6 cellular contexts compared by ENCODE assay signal in the genomic region with DNA sequence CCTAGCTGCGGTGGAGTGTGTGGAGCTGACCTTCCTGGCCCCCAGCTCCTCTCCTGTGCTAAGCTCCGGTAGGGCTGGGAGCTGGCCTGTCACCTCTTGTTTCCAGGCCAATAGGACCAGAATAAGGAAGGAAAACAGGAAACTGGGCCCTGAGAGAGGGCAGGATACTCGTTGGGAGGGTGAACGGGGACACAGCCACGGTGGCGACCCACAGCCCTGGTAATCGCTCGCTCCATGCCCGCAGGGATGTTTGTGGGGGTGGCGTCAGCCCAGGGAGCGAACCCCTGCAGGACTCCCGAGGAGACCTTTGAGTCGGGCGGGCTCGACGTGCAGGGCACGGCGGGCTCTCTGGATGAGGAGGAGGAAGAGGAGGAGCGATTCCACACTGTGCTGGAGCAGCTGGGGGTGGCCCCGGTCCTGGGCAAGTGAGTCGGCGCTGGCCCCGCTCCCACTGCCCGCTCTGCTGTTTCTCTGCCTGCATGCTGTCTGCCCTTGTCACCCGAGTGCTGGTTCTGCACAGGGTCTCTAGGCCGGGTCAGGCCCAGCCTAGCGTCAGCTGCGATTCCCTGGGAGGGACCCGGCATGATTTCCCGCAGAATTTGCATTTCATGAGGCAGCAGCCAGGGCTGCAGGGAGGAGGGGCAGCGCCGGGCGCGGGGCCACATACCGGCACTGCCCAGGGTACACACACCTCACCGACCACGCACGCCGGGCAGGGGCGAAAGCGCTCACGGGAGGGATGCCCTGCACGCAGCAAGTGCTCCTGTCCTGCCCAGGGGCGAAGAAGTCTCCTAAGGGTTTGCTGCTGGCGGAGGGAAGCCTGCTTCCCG. TPM values are rescaled to one million over a fixed set of nuclear protein-coding genes. Genes with fewer than 3 reads are reported as not detected.
DNase-seq lines count a peak whose midpoint lies in the region; ATAC-seq lines count a peak whose summit lies in the region.

No MANE protein-coding gene starts in this region.

- peaks cover 25% of the 10 kb centered on the region for H3K4me1 Mint-ChIP-seq in activated naive CD8-positive, alpha-beta T cell treated with anti-CD3 and anti-CD28 coated beads for 36 hours

- H3K27me3 ChIP-seq in mononuclear cell (ENCODE audit: insufficient read depth, low read length): peaks cover 37% of the 10 kb centered on the region

- peaks cover 80% of the 10 kb centered on the region for H3K4me1 ChIP-seq in mononuclear cell (ENCODE audit: insufficient read depth, low read length)

- H3K4me3 Mint-ChIP-seq in activated naive CD8-positive, alpha-beta T cell treated with anti-CD3 and anti-CD28 coated beads for 36 hours: peak overlapping the region; percentile 60

- peaks cover 9% of the 10 kb centered on the region for H3K36me3 Mint-ChIP-seq in activated naive CD8-positive, alpha-beta T cell treated with anti-CD3 and anti-CD28 coated beads for 36 hours

- DNase-seq in DMS53 (lab: John Stamatoyannopoulos, UW) (peak; percentile 86), NCI-H187 treated with DMSO at 0.1 percent for 48 hours (lab: John Stamatoyannopoulos, UW) (no peak)
- no peak for DNase-seq in activated naive CD8-positive, alpha-beta T cell treated with anti-CD3 and anti-CD28 coated beads for 36 hours
- DNase-seq in activated CD4-positive, CD25-positive, alpha-beta regulatory T cell (lab: John Stamatoyannopoulos, UW): no peak

- peaks cover 43% of the 10 kb centered on the region for H3K27me3 Mint-ChIP-seq in activated naive CD8-positive, alpha-beta T cell treated with anti-CD3 and anti-CD28 coated beads for 36 hours

- H3K9me3 ChIP-seq in mononuclear cell (ENCODE audit: low read depth, low read length): no peaks in the 10 kb centered on the region

- no peak for ATAC-seq in HG02973 (IDR thresholded peaks at IDR 0.05; ENCODE audit: unreplicated experiment)

- H3K4me3 ChIP-seq in mononuclear cell (ENCODE audit: low read length): peak overlapping the region; percentile 6

- H3K9me3 Mint-ChIP-seq in activated naive CD8-positive, alpha-beta T cell treated with anti-CD3 and anti-CD28 coated beads for 36 hours: no peaks in the 10 kb centered on the region

- no peak overlapping the region for H3K27ac Mint-ChIP-seq in activated naive CD8-positive, alpha-beta T cell treated with anti-CD3 and anti-CD28 coated beads for 36 hours

RNA-seq across cellular contexts. Expression of a gene that starts 1.6 kb away (rescaled TPM):
- 1 to 10 TPM in 1 of 2 experiments, under 1 TPM in 1; 0.76 to 1.1 TPM for total RNA-seq in activated naive CD8-positive, alpha-beta T cell treated with anti-CD3 and anti-CD28 coated beads for 36 hours
- 0.84 TPM for total RNA-seq in mononuclear cell

RNA-seq across cellular contexts. Expression of a gene that starts 3.4 kb away (rescaled TPM):
- total RNA-seq in activated naive CD8-positive, alpha-beta T cell treated with anti-CD3 and anti-CD28 coated beads for 36 hours: 10 to 100 TPM; 47.3 to 51.1 TPM
- total RNA-seq in mononuclear cell: 28.5 TPM

RNA-seq across cellular contexts. Expression of a gene that starts 10.6 kb away (rescaled TPM):
- total RNA-seq in activated naive CD8-positive, alpha-beta T cell treated with anti-CD3 and anti-CD28 coated beads for 36 hours: 10 to 100 TPM; 32.7 to 34.7 TPM
- 81.0 TPM for total RNA-seq in mononuclear cell

RNA-seq across cellular contexts. Expression of a gene that starts 13.0 kb away (rescaled TPM):
- 100 to 1,000 TPM; 121 to 134 TPM for total RNA-seq in activated naive CD8-positive, alpha-beta T cell treated with anti-CD3 and anti-CD28 coated beads for 36 hours
- 11.2 TPM for total RNA-seq in mononuclear cell

RNA-seq across cellular contexts. Expression of a gene that starts 13.3 kb away (rescaled TPM):
- 10 to 100 TPM; 12.8 to 16.2 TPM for total RNA-seq in activated naive CD8-positive, alpha-beta T cell treated with anti-CD3 and anti-CD28 coated beads for 36 hours
- 15.5 TPM for total RNA-seq in mononuclear cell
